ENCODE assay signal across 23 cellular contexts in genomic region chr12:19912996-19913395, GRCh38.
DNase-seq lines count a peak whose midpoint lies in the region; TF ChIP-seq lines count a peak whose summit lies in the region.
"Had no signal": no experiment of that assay in that cellular context is flagged by ENCODE, and none has a peak within 500 bp of the region (broad histone marks: within the 10 kb centered on the region; RNA-seq: fewer than 3 reads in every experiment).

No MANE protein-coding gene starts in this region.

- H3K79me2 ChIP-seq in hepatocyte (no peaks in the 10 kb centered on the region), neural progenitor cell (ENCODE audit: low read depth) (no peaks in the 10 kb centered on the region)

- H2AFZ ChIP-seq in hepatocyte, result no peak overlapping the region
- H2AFZ ChIP-seq in neural progenitor cell (replicated peaks), result no peak overlapping the region

- no peaks in the 10 kb centered on the region for H3K9me2 ChIP-seq in hepatocyte (replicated peaks; ENCODE audit: insufficient read depth)
- H3K9me2 ChIP-seq: SK-N-SH had no signal

- DNase-seq in DMS53 treated with DMSO at 0.1 percent for 48 hours (lab: John Stamatoyannopoulos, UW; ENCODE audit: unreplicated experiment) (peak; percentile 76), NCI-H146 (lab: John Stamatoyannopoulos, UW) (peak; percentile 21), hepatocyte (ENCODE audit: low spot score) (peak; percentile 61), neural progenitor cell (ENCODE audit: low spot score) (peak; percentile 8), NOMO-1 (lab: John Stamatoyannopoulos, UW; ENCODE audit: unreplicated experiment in 2 of 2) (no peak), 8988T (no peak), NCI-H1105 (lab: John Stamatoyannopoulos, UW) (no peak)
- DNase-seq: activated CD4-positive, alpha-beta T cell treated with anti-CD3 and anti-CD28 coated beads for 36 hours; activated CD8-positive, alpha-beta T cell treated with anti-CD3 and anti-CD28 coated beads, Interleukin-2, amount 10 ng/mL, durations not matched to agents 7 days and 5 days; aorta; C1 segment of cervical spinal cord; esophagus squamous epithelium; left lung; NCI-H1436 treated with DMSO at 0.1 percent for 48 hours; NCI-H526; SK-N-SH; stimulated activated CD4-positive, alpha-beta T cell treated with anti-CD3 and anti-CD28 coated beads, Interleukin-2, amount 100 ng/mL, for 48 hours; T-helper 17 cell had no signal

- H3K27ac ChIP-seq in hepatocyte, result no peak overlapping the region
- no peak overlapping the region for H3K27ac ChIP-seq in neural progenitor cell
- H3K27ac ChIP-seq: cardiac muscle cell, esophagus squamous epithelium, KMS-11, left lung, RWPE1 had no signal

- H3K4me2 ChIP-seq in hepatocyte (peak overlapping the region; percentile 7), neural progenitor cell (no peak overlapping the region)
- H3K4me2 ChIP-seq: KMS-11, SK-N-SH had no signal

- H3K36me3 ChIP-seq in hepatocyte (replicated peaks; ENCODE audit: insufficient read depth, low read depth), result no peaks in the 10 kb centered on the region
- H3K36me3 ChIP-seq in neural progenitor cell, result no peaks in the 10 kb centered on the region
- H3K36me3 ChIP-seq: cardiac muscle cell, esophagus squamous epithelium, left lung had no signal

- H3K27ac Mint-ChIP-seq in neural progenitor cell, result no peak overlapping the region
- H3K27ac Mint-ChIP-seq: activated CD4-positive, alpha-beta T cell treated with anti-CD3 and anti-CD28 coated beads for 36 hours; activated CD8-positive, alpha-beta T cell treated with anti-CD3 and anti-CD28 coated beads, Interleukin-2, amount 10 ng/mL, durations not matched to agents 7 days and 5 days; activated naive CD8-positive, alpha-beta T cell; natural killer cell treated with Interleukin-12 subunit alpha and Interleukin-12 subunit beta and Interleukin-15 and Interleukin-18, amount 100 ng/mL, for 72 hours; T-helper 17 cell had no signal

- no peaks in the 10 kb centered on the region for H3K27me3 ChIP-seq in hepatocyte
- no peaks in the 10 kb centered on the region for H3K27me3 ChIP-seq in neural progenitor cell
- H3K27me3 ChIP-seq: cardiac muscle cell, esophagus squamous epithelium, left lung had no signal

- H3K4me3 Mint-ChIP-seq in neural progenitor cell, result no peak overlapping the region
- H3K4me3 Mint-ChIP-seq: activated CD4-positive, alpha-beta T cell treated with anti-CD3 and anti-CD28 coated beads for 36 hours; activated CD8-positive, alpha-beta T cell treated with anti-CD3 and anti-CD28 coated beads, Interleukin-2, amount 10 ng/mL, durations not matched to agents 7 days and 5 days; activated naive CD8-positive, alpha-beta T cell; natural killer cell treated with Interleukin-12 subunit alpha and Interleukin-12 subunit beta and Interleukin-15 and Interleukin-18, amount 100 ng/mL, for 72 hours; T-helper 17 cell had no signal

- H3K4me3 ChIP-seq in hepatocyte (no peak overlapping the region), neural progenitor cell (no peak overlapping the region)
- H3K4me3 ChIP-seq: cardiac muscle cell, esophagus squamous epithelium, left lung had no signal

- WGBS in hepatocyte (ENCODE audit: low lambda C conversion rate, missing lambda C conversion rate), result 70% methylated on average over 5 of the region's 5 CpGs

- TF ChIP-seq CTCF in hepatocyte (IDR thresholded peaks at IDR 0.05; ENCODE audit: poor library complexity), result no peak
- TF ChIP-seq CTCF in neural progenitor cell (IDR thresholded peaks at IDR 0.05), result no peak

- H3K9me3 ChIP-seq in hepatocyte (ENCODE audit: low read depth) (no peaks in the 10 kb centered on the region), neural progenitor cell (ENCODE audit: low read depth) (no peaks in the 10 kb centered on the region)
- H3K9me3 ChIP-seq: esophagus squamous epithelium, left lung, SK-N-SH had no signal

- no peaks in the 10 kb centered on the region for H3K36me3 Mint-ChIP-seq in neural progenitor cell
- H3K36me3 Mint-ChIP-seq: activated naive CD8-positive, alpha-beta T cell; natural killer cell treated with Interleukin-12 subunit alpha and Interleukin-12 subunit beta and Interleukin-15 and Interleukin-18, amount 100 ng/mL, for 72 hours had no signal

- no peak overlapping the region for H3K9ac ChIP-seq in neural progenitor cell
- H3K9ac ChIP-seq: KMS-11, SK-N-SH had no signal

- H3K4me1 Mint-ChIP-seq in neural progenitor cell, result peaks cover 28% of the 10 kb centered on the region
- H3K4me1 Mint-ChIP-seq: activated CD4-positive, alpha-beta T cell treated with anti-CD3 and anti-CD28 coated beads for 36 hours had no signal

- H3K9me3 Mint-ChIP-seq in neural progenitor cell, result no peaks in the 10 kb centered on the region
- H3K9me3 Mint-ChIP-seq: natural killer cell treated with Interleukin-12 subunit alpha and Interleukin-12 subunit beta and Interleukin-15 and Interleukin-18, amount 100 ng/mL, for 72 hours had no signal

- H3F3A ChIP-seq in neural progenitor cell (ENCODE audit: low read depth), result peaks cover 16% of the 10 kb centered on the region

- H3K27me3 Mint-ChIP-seq in neural progenitor cell (ENCODE audit: insufficient read depth, low read depth), result no peaks in the 10 kb centered on the region

- H4K20me1 ChIP-seq in hepatocyte (ENCODE audit: insufficient read depth, poor library complexity, severe bottlenecking) (no peaks in the 10 kb centered on the region), neural progenitor cell (ENCODE audit: low read depth) (no peaks in the 10 kb centered on the region)

- H3K4me1 ChIP-seq in hepatocyte (ENCODE audit: insufficient read depth) (peaks cover 19% of the 10 kb centered on the region), neural progenitor cell (peaks cover 42% of the 10 kb centered on the region)

Comparison
In these comparisons a context has a peak if more than half of its experiments do, and no peak if none do; other contexts are left out.
1. DNase-seq: peak in DMS53 treated with DMSO at 0.1 percent for 48 hours (single experiment), NCI-H146 (single experiment), hepatocyte (single experiment) and neural progenitor cell (single experiment); none in NOMO-1 (0 of 2), 8988T (single experiment) and NCI-H1105 (single experiment).